Comparison of ENCODE assay signal across 3 cellular contexts in genomic region chr21:44612669-44613229, GRCh38.
TF ChIP-seq lines count a peak whose summit lies in the region.

No MANE protein-coding gene starts in this region.

TF ChIP-seq in WTC11, 78 proteins besides CTCF, POLR2A, EP300 and RAD21:
- TF ChIP-seq IRF2 (CRISPR knock-in tag; IDR thresholded peaks at IDR 0.05; ENCODE audit: borderline replicate concordance, low read depth) (no peak), RELA (CRISPR knock-in tag; IDR thresholded peaks at IDR 0.05; ENCODE audit: borderline replicate concordance) (0 out of 2 replicates have a peak, but pooled peaks have one; percentile 5)

TF ChIP-seq in H1, 55 proteins besides CTCF, POLR2A, EP300 and RAD21:
- no peak for TF ChIP-seq YY1 (IDR thresholded peaks at IDR 0.05; ENCODE audit: low read depth, low read length)
- no peak for TF ChIP-seq KDM5A (IDR thresholded peaks at IDR 0.05; ENCODE audit: low read length)
- no peak for TF ChIP-seq NRF1 (IDR thresholded peaks at IDR 0.05; ENCODE audit: low read depth, low read length)
- TF ChIP-seq TCF12 (IDR thresholded peaks at IDR 0.05; ENCODE audit: low read depth, low read length): no peak
- no peak for TF ChIP-seq NANOG (IDR thresholded peaks at IDR 0.05; ENCODE audit: insufficient read depth, low read depth, low read length, poor library complexity, severe bottlenecking)
- TF ChIP-seq SIN3A (conservative IDR thresholded peaks at IDR 0.05 in 1 of 2, IDR thresholded peaks at IDR 0.05 in 1 of 2; ENCODE audit: low read depth in 1 of 2, low read length in 2 of 2): no peak
- no peak for TF ChIP-seq POU5F1 (IDR thresholded peaks at IDR 0.05; ENCODE audit: low read depth, low read length)
- TF ChIP-seq, protein P1, sequence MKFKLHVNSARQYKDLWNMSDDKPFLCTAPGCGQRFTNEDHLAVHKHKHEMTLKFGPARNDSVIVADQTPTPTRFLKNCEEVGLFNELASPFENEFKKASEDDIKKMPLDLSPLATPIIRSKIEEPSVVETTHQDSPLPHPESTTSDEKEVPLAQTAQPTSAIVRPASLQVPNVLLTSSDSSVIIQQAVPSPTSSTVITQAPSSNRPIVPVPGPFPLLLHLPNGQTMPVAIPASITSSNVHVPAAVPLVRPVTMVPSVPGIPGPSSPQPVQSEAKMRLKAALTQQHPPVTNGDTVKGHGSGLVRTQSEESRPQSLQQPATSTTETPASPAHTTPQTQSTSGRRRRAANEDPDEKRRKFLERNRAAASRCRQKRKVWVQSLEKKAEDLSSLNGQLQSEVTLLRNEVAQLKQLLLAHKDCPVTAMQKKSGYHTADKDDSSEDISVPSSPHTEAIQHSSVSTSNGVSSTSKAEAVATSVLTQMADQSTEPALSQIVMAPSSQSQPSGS (IDR thresholded peaks at IDR 0.05; ENCODE audit: low read length): no peak
- TF ChIP-seq BACH1 (IDR thresholded peaks at IDR 0.05; ENCODE audit: low read length): no peak
- TF ChIP-seq SP2 (IDR thresholded peaks at IDR 0.05; ENCODE audit: low read length): no peak
- TF ChIP-seq ATF3 (IDR thresholded peaks at IDR 0.05; ENCODE audit: insufficient read depth, low read depth, low read length): no peak
- TF ChIP-seq KDM1A (IDR thresholded peaks at IDR 0.05; ENCODE audit: borderline replicate concordance, low read length): no peak
- TF ChIP-seq RBBP5 (IDR thresholded peaks at IDR 0.05; ENCODE audit: borderline replicate concordance, low read depth, low read length): no peak
- no peak for TF ChIP-seq ZNF274 (IDR thresholded peaks at IDR 0.05; ENCODE audit: borderline replicate concordance, extremely low read depth, low read length)
- TF ChIP-seq SAP30 (IDR thresholded peaks at IDR 0.05; ENCODE audit: insufficient read depth, insufficient replicate concordance, low read length): no peak
- TF ChIP-seq RNF2 (IDR thresholded peaks at IDR 0.05; ENCODE audit: borderline replicate concordance, low read depth, low read length, missing control alignments, poor library complexity, severe bottlenecking): no peak
TF ChIP-seq in H1: peak in this region for 0.

TF ChIP-seq in HEK293T, 16 proteins besides CTCF, POLR2A, EP300 and RAD21:
- TF ChIP-seq ARNT (IDR thresholded peaks at IDR 0.05): no peak
- no peak for TF ChIP-seq FOXK2 (IDR thresholded peaks at IDR 0.05)
- TF ChIP-seq SUZ12 (IDR thresholded peaks at IDR 0.05): no peak
- no peak for TF ChIP-seq LEF1 (IDR thresholded peaks at IDR 0.05; ENCODE audit: borderline replicate concordance)
